In genomic region chr4:109302366-109303140, GRCh38 we compare ENCODE assay signal across 8 cellular contexts. TPM values are rescaled to one million over a fixed set of nuclear protein-coding genes. Genes with fewer than 3 reads are reported as not detected.
DNase-seq lines count a peak whose midpoint lies in the region; ATAC-seq and TF ChIP-seq lines count a peak whose summit lies in the region.

Gene COL25A1, minus strand, starts transcription at chr4:109302658.

- H3K36me3 ChIP-seq in naive thymus-derived CD4-positive, alpha-beta T cell (ENCODE audit: control insufficient read depth in 2 of 3, insufficient read depth in 3 of 3, low read length in 3 of 3), result no peaks in the 10 kb centered on the region
- H3K36me3 ChIP-seq in suprapubic skin, result no peaks in the 10 kb centered on the region

- peak within 1 kb of the TSS in 5 of 9 donors; percentile 21 to 65 (median 36) for H3K27ac Mint-ChIP-seq in naive thymus-derived CD4-positive, alpha-beta T cell

- intact Hi-C loops in naive thymus-derived CD4-positive, alpha-beta T cell (cut with micrococcal nuclease), result loop anchor here in 1 of 2 donors (2.0 to 10.0 kb wide), 5 partner anchors 55 to 1582 kb away; partner anchors contain the start of genes GAR1 and PAPSS1

- H3K4me3 ChIP-seq in naive thymus-derived CD4-positive, alpha-beta T cell (ENCODE audit: low read length), result peak within 1 kb of the TSS; percentile 73
- H3K4me3 ChIP-seq in suprapubic skin, result peak within 1 kb of the TSS; percentile 64

- H3K27me3 Mint-ChIP-seq in activated T-cell treated with anti-CD3 and anti-CD28 coated beads, Interleukin-2, amount 50 U/mL, for 4 hours (ENCODE audit: low read depth), result peaks cover 55% of the 10 kb centered on the region
- peaks cover 47 to 80% (median 64%) of the 10 kb centered on the region in 5 donors for H3K27me3 Mint-ChIP-seq in naive thymus-derived CD4-positive, alpha-beta T cell

- H3K9me3 Mint-ChIP-seq in activated T-cell treated with anti-CD3 and anti-CD28 coated beads, Interleukin-2, amount 50 U/mL, for 4 hours, result no peaks in the 10 kb centered on the region
- H3K9me3 Mint-ChIP-seq in naive thymus-derived CD4-positive, alpha-beta T cell, result peaks cover 0 to 4% (median 0%) of the 10 kb centered on the region in 11 donors

- 0% methylated on average over 16 of the region's 75 CpGs for whole genome bisulfite sequencing in suprapubic skin

- POLR2A ChIA-PET in naive thymus-derived CD4-positive, alpha-beta T cell (lab: Charles Lee), result no interaction called here

- peaks cover 8 to 9% of the 10 kb centered on the region in 2 donors for H3K4me1 ChIP-seq in naive thymus-derived CD4-positive, alpha-beta T cell (ENCODE audit: control insufficient read depth in 2 of 2, insufficient read depth in 2 of 2, low read length in 2 of 2)
- peaks cover 15% of the 10 kb centered on the region for H3K4me1 ChIP-seq in suprapubic skin

- H3K4me1 Mint-ChIP-seq in activated T-cell treated with anti-CD3 and anti-CD28 coated beads, Interleukin-2, amount 50 U/mL, for 4 hours (ENCODE audit: low read depth), result peaks cover 16% of the 10 kb centered on the region
- H3K4me1 Mint-ChIP-seq in naive thymus-derived CD4-positive, alpha-beta T cell, result peaks cover 11 to 25% (median 19%) of the 10 kb centered on the region in 7 donors

- CTCF ChIA-PET in naive thymus-derived CD4-positive, alpha-beta T cell (lab: Charles Lee), result no interaction called here

- TF ChIP-seq POLR2A in suprapubic skin (IDR thresholded peaks at IDR 0.05), result no peak

- DNase-seq in EH (ENCODE audit: low read depth) (peak; percentile 40), NCI-H226 (peak; percentile 63), fibroblast of gingiva (ENCODE audit: low read depth) (peak; percentile 30), suprapubic skin (ENCODE audit: low spot score in 2 of 2) (peak in 1 of 2 donors; percentile 63), NCI-H128 (lab: John Stamatoyannopoulos, UW; ENCODE audit: unreplicated experiment) (no peak)
- DNase-seq in activated T-cell treated with anti-CD3 and anti-CD28 coated beads, Interleukin-2, amount 50 U/mL, for 4 hours, result peak; percentile 17
- DNase-seq in naive thymus-derived CD4-positive, alpha-beta T cell, result peak; percentile 7 to 60 (median 41)
- DNase-seq in NK-92 treated with Interleukin-12 subunit alpha and Interleukin-12 subunit beta, amount 100 ng/mL, for 24 hours (lab: John Stamatoyannopoulos, UW), result no peak

- ATAC-seq in activated T-cell treated with anti-CD3 and anti-CD28 coated beads, Interleukin-2, amount 50 U/mL, for 4 hours, result peak; percentile 61 to 70
- peak; percentile 77 for ATAC-seq in naive thymus-derived CD4-positive, alpha-beta T cell

- no peak within 1 kb of the TSS for H3K27ac ChIP-seq in naive thymus-derived CD4-positive, alpha-beta T cell (ENCODE audit: low read depth, low read length)
- H3K27ac ChIP-seq in suprapubic skin, result no peak within 1 kb of the TSS

- no peaks in the 10 kb centered on the region for H3K9me3 ChIP-seq in naive thymus-derived CD4-positive, alpha-beta T cell (ENCODE audit: control insufficient read depth in 2 of 3, low read length in 3 of 3)
- no peaks in the 10 kb centered on the region for H3K9me3 ChIP-seq in suprapubic skin

- no peak for TF ChIP-seq EP300 in suprapubic skin (IDR thresholded peaks at IDR 0.05)

- H3K27me3 ChIP-seq in naive thymus-derived CD4-positive, alpha-beta T cell (ENCODE audit: control insufficient read depth in 2 of 2, insufficient read depth in 2 of 2, low read length in 2 of 2), result peaks cover 10 to 16% of the 10 kb centered on the region in 2 donors
- peaks cover 26% of the 10 kb centered on the region for H3K27me3 ChIP-seq in suprapubic skin

- H3K4me3 Mint-ChIP-seq in activated T-cell treated with anti-CD3 and anti-CD28 coated beads, Interleukin-2, amount 50 U/mL, for 4 hours, result peak within 1 kb of the TSS; percentile 77
- peak within 1 kb of the TSS; percentile 76 to 92 (median 84) for H3K4me3 Mint-ChIP-seq in naive thymus-derived CD4-positive, alpha-beta T cell

- no peaks in the 10 kb centered on the region for H3K36me3 Mint-ChIP-seq in activated T-cell treated with anti-CD3 and anti-CD28 coated beads, Interleukin-2, amount 50 U/mL, for 4 hours (ENCODE audit: insufficient read depth)
- H3K36me3 Mint-ChIP-seq in naive thymus-derived CD4-positive, alpha-beta T cell, result no peaks in the 10 kb centered on the region

- TF ChIP-seq CTCF in suprapubic skin (IDR thresholded peaks at IDR 0.05), result no peak

RNA-seq across cellular contexts. Expression of gene COL25A1, which starts in this region (rescaled TPM):
- under 1 TPM in 1 of 3 donors, not detected in 2; 0.05 TPM for total RNA-seq in activated T-cell treated with anti-CD3 and anti-CD28 coated beads, Interleukin-2, amount 50 U/mL, for 4 hours
- under 1 TPM in 4 of 5 experiments, not detected in 1; 0.22 to 0.59 (median 0.49) TPM for total RNA-seq in naive thymus-derived CD4-positive, alpha-beta T cell
- under 1 TPM in 1 of 2 donors, not detected in 1; 0.04 TPM for polyA plus RNA-seq in naive thymus-derived CD4-positive, alpha-beta T cell
- total RNA-seq in suprapubic skin, result 1 to 10 TPM in 2 of 4 donors, under 1 TPM in 2; 0.30 to 1.4 (median 1.0) TPM

Comparison
In these comparisons a context has a peak if more than half of its experiments do, and no peak if none do; other contexts are left out.
1. Peak in DNase-seq and ATAC-seq in activated T-cell treated with anti-CD3 and anti-CD28 coated beads, Interleukin-2, amount 50 U/mL, for 4 hours; RNA of the gene not detected or under 1 TPM.
2. Peak in DNase-seq, ATAC-seq and H3K4me3 ChIP-seq in naive thymus-derived CD4-positive, alpha-beta T cell; RNA of the gene not detected or under 1 TPM.
3. DNase-seq: peak in EH (single experiment), NCI-H226 (single experiment) and fibroblast of gingiva (single experiment); none in NCI-H128 (single experiment) and NK-92 treated with Interleukin-12 subunit alpha and Interleukin-12 subunit beta, amount 100 ng/mL, for 24 hours (single experiment).